In genomic region chr3:184172681-184173373, GRCh38 we compare ENCODE assay signal across 14 cellular contexts. TPM values are rescaled to one million over a fixed set of nuclear protein-coding genes. Genes with fewer than 3 reads are reported as not detected.
DNase-seq lines count a peak whose midpoint lies in the region; ATAC-seq, FAIRE-seq and TF ChIP-seq lines count a peak whose summit lies in the region.
"Had no signal": no experiment of that assay in that cellular context is flagged by ENCODE, and none has a peak within 500 bp of the region (broad histone marks: within the 10 kb centered on the region; RNA-seq: fewer than 3 reads in every experiment).

No MANE protein-coding gene starts in this region.

- TF ChIP-seq EP300 in HepG2 (IDR thresholded peaks at IDR 0.05; ENCODE audit: low read depth in 2 of 2, low read length in 2 of 2) (no peak), HepG2 (CRISPR knock-in tag; IDR thresholded peaks at IDR 0.05; ENCODE audit: borderline replicate concordance) (no peak)

- no peak for TF ChIP-seq CTCF in HepG2 (CRISPR knock-in tag; IDR thresholded peaks at IDR 0.05)
- no peak for TF ChIP-seq CTCF in right lobe of liver (IDR thresholded peaks at IDR 0.05)
- TF ChIP-seq CTCF in brain (conservative IDR thresholded peaks at IDR 0.05) = no peak

- POLR2A ChIA-PET in HepG2 (lab: Yijun Ruan, JAX) = interaction anchor here (0.6 to 1.2 kb wide), 5 partner anchors 12 to 49 kb away, joined by 3 to 5 read pairs (median 4); partner anchors contain the start of gene ABCF3

- H3K4me1 Mint-ChIP-seq in brain = peaks cover 32% of the 10 kb centered on the region

- TF ChIP-seq POLR2A in HepG2 (IDR thresholded peaks at IDR 0.05; ENCODE audit: insufficient read depth in 1 of 2, low read depth in 2 of 2, low read length in 2 of 2) (no peak), right lobe of liver (IDR thresholded peaks at IDR 0.05) (no peak)

- peaks cover 27% of the 10 kb centered on the region for H3K36me3 Mint-ChIP-seq in brain

- H3K27me3 ChIP-seq in HepG2 (ENCODE audit: control insufficient read depth in 1 of 2, insufficient read depth in 2 of 2, low read length in 2 of 2) (no peaks in the 10 kb centered on the region; a peak in 1 of 5 replicates), right lobe of liver (no peaks in the 10 kb centered on the region)

- H3K27ac ChIP-seq in HepG2 (ENCODE audit: extremely low read length, insufficient read depth, low read length) = no peak overlapping the region
- no peak overlapping the region for H3K27ac ChIP-seq in right lobe of liver
- H3K27ac ChIP-seq: PC-9 had no signal

- H3K9me3 Mint-ChIP-seq in brain = peaks cover 0 to 4% (median 0%) of the 10 kb centered on the region in 5 experiments
- H3K9me3 Mint-ChIP-seq: activated naive CD8-positive, alpha-beta T cell treated with anti-CD3 and anti-CD28 coated beads, Interleukin-2, amount 10 ng/mL, durations not matched to agents 7 days and 5 days had no signal

- peaks cover 5% of the 10 kb centered on the region for H3K27me3 Mint-ChIP-seq in brain
- H3K27me3 Mint-ChIP-seq: activated naive CD8-positive, alpha-beta T cell treated with anti-CD3 and anti-CD28 coated beads, Interleukin-2, amount 10 ng/mL, durations not matched to agents 7 days and 5 days had no signal

- no peak for ATAC-seq in HepG2
- no peak for ATAC-seq in right lobe of liver

- H3K79me2 ChIP-seq in HepG2 (ENCODE audit: insufficient read depth, low read length) = peaks cover 23% of the 10 kb centered on the region

- no peak for FAIRE-seq in HepG2 (lab: Jason Lieb, UNC)
- FAIRE-seq: endometrium, G401.6 had no signal

- in situ Hi-C loops in HepG2 (cut with HindIII; ENCODE audit: extremely low pct_ligation_motif_present, low pct_unique_long_range_greater_than_20kb) = no loop called here

- TF ChIP-seq RAD21 in HepG2 (CRISPR knock-in tag; IDR thresholded peaks at IDR 0.05) = no peak

- H3K4me3 Mint-ChIP-seq in brain = peak overlapping the region in 1 of 5 experiments; percentile 15
- H3K4me3 Mint-ChIP-seq: activated naive CD8-positive, alpha-beta T cell treated with anti-CD3 and anti-CD28 coated beads, Interleukin-2, amount 10 ng/mL, durations not matched to agents 7 days and 5 days had no signal

- H3K4me2 ChIP-seq in HepG2 (ENCODE audit: low read depth, low read length) = no peak overlapping the region
- H3K4me2 ChIP-seq: PC-9 had no signal

- no peak overlapping the region for H3K9ac ChIP-seq in HepG2 (ENCODE audit: insufficient read depth, low read depth, low read length)

- H3K4me3 ChIP-seq in HepG2 (replicated peaks in 1 of 3; ENCODE audit: insufficient read depth in 1 of 3, low read depth in 2 of 3, low read length in 3 of 3) (no peak overlapping the region), right lobe of liver (no peak overlapping the region)
- H3K4me3 ChIP-seq: PC-9 had no signal

- peak overlapping the region in 4 of 5 experiments; percentile 12 to 60 (median 36) for H3K27ac Mint-ChIP-seq in brain
- H3K27ac Mint-ChIP-seq: activated naive CD8-positive, alpha-beta T cell treated with anti-CD3 and anti-CD28 coated beads, Interleukin-2, amount 10 ng/mL, durations not matched to agents 7 days and 5 days had no signal

- no peaks in the 10 kb centered on the region; the same call in 1 of the 2 replicates for H4K20me1 ChIP-seq in HepG2 (ENCODE audit: insufficient read depth, low read length)

- DNase-seq in HepG2 (ENCODE audit: low spot score) = no peak
- no peak for DNase-seq in right lobe of liver
- peak; percentile 91 for DNase-seq in iris pigment epithelial cell (ENCODE audit: low read depth)
- DNase-seq in DMS53 treated with DMSO at 0.1 percent for 48 hours (lab: John Stamatoyannopoulos, UW; ENCODE audit: unreplicated experiment) = no peak
- no peak for DNase-seq in NCI-H187 treated with DMSO at 0.1 percent for 48 hours (lab: John Stamatoyannopoulos, UW)
- no peak for DNase-seq in NCI-H146 treated with DMSO at 0.1 percent for 48 hours (lab: John Stamatoyannopoulos, UW; ENCODE audit: unreplicated experiment)
- no peak for DNase-seq in activated effector memory CD4-positive, alpha-beta T cell treated with Interleukin-2 at 50 U/mL for 16 hours
- DNase-seq: activated naive CD8-positive, alpha-beta T cell treated with anti-CD3 and anti-CD28 coated beads, Interleukin-2, amount 10 ng/mL, durations not matched to agents 7 days and 5 days; PC-9; T-helper 9 cell had no signal

- 92% methylated on average over 5 of the region's 5 CpGs for WGBS in HepG2 (ENCODE audit: low lambda C conversion rate)
- 88% methylated on average over 3 of the region's 5 CpGs for WGBS in right lobe of liver (ENCODE audit: insufficient coverage, low coverage, low lambda C conversion rate, missing lambda C conversion rate)

- BruUV-seq in HepG2 (replicated peaks; lab: Mats Ljungman, UMichigan) = TSS peak; percentile 17

- intact Hi-C loops in HepG2 (cut with micrococcal nuclease; ENCODE audit: unreplicated experiment) = no loop called here
- intact Hi-C loops in right lobe of liver (cut with DNase I) = no loop called here

- H3K4me1 ChIP-seq in HepG2 (ENCODE audit: insufficient read depth, low read length) (peaks cover 24% of the 10 kb centered on the region), right lobe of liver (peaks cover 0 to 12% (median 2%) of the 10 kb centered on the region in 4 donors)

- no peak overlapping the region for H2AFZ ChIP-seq in HepG2 (ENCODE audit: low read length)
- H2AFZ ChIP-seq: PC-9 had no signal

- CTCF ChIA-PET in HepG2 (lab: Yijun Ruan, JAX; ENCODE audit: low intra/inter-chr PET ratio, low total read pairs) = no interaction called here

- H3K9me3 ChIP-seq in HepG2 (ENCODE audit: low read length) = no peaks in the 10 kb centered on the region
- H3K9me3 ChIP-seq in right lobe of liver = no peaks in the 10 kb centered on the region

- H3K36me3 ChIP-seq in HepG2 (replicated peaks in 1 of 2; ENCODE audit: control insufficient read depth in 1 of 2, insufficient read depth in 2 of 2, low read length in 2 of 2) (peaks cover 13 to 47% of the 10 kb centered on the region in 2 experiments), right lobe of liver (peaks cover 0 to 33% (median 12%) of the 10 kb centered on the region in 4 donors)

RNA-seq across cellular contexts. Expression of gene AP2M1, which starts 1.8 kb away (rescaled TPM):
- 124 and 126 TPM in 2 replicates for total RNA-seq in HepG2 (2016; rRNA removed; fragmentation: Illumina TruSeq; extraction: Trizol)
- total RNA-seq in HepG2 (2016; cell fraction: cytosol; rRNA removed; fragmentation: Illumina TruSeq; extraction: Trizol; ENCODE audit: low read depth) = 72.2 and 73.9 TPM in 2 replicates
- total RNA-seq in HepG2 (2016; cell fraction: insoluble cytoplasmic fraction; rRNA removed; fragmentation: Illumina TruSeq; extraction: Trizol) = 120 and 132 TPM in 2 replicates
- 105 and 110 TPM in 2 replicates for total RNA-seq in HepG2 (2016; cell fraction: membrane; rRNA removed; fragmentation: Illumina TruSeq; extraction: Trizol)
- 55.3 and 71.0 TPM in 2 replicates for total RNA-seq in HepG2 (2016; cell fraction: nucleus; rRNA removed; fragmentation: Illumina TruSeq; extraction: Trizol)
- 146 and 189 TPM in 2 replicates for polyA plus RNA-seq in HepG2 (2011; rRNA removed)
- 105 and 107 TPM in 2 replicates for polyA plus RNA-seq in HepG2 (2011; cell fraction: cytosol; rRNA removed)
- 190 and 200 TPM in 2 replicates for polyA plus RNA-seq in HepG2 (2011; cell fraction: nucleus; rRNA removed)
- polyA plus RNA-seq in HepG2 (2012) = 119 and 172 TPM in 2 replicates
- 89.6 and 102 TPM in 2 replicates for polyA plus RNA-seq in HepG2 (2016; cell fraction: cytosol; fragmentation: Illumina TruSeq; extraction: Trizol; ENCODE audit: low read depth)
- 155 and 182 TPM in 2 replicates for polyA plus RNA-seq in HepG2 (2016; cell fraction: insoluble cytoplasmic fraction; fragmentation: Illumina TruSeq; extraction: Trizol; ENCODE audit: low read depth)
- polyA plus RNA-seq in HepG2 (2016; cell fraction: membrane; fragmentation: Illumina TruSeq; extraction: Trizol; ENCODE audit: low read depth) = 110 and 116 TPM in 2 replicates
- 139 and 149 TPM in 2 replicates for polyA plus RNA-seq in HepG2 (2016; cell fraction: nucleus; fragmentation: Illumina TruSeq; extraction: Trizol; ENCODE audit: insufficient read depth, low read depth)
- polyA minus RNA-seq in HepG2 (2011; rRNA and poly(A)+ RNA removed; ENCODE audit: low replicate concordance) = 177 and 651 TPM in 2 replicates
- 51.9 and 58.8 TPM in 2 replicates for polyA minus RNA-seq in HepG2 (2011; cell fraction: cytosol; rRNA and poly(A)+ RNA removed)
- polyA minus RNA-seq in HepG2 (2011; cell fraction: nucleus; rRNA and poly(A)+ RNA removed) = 68.9 and 87.9 TPM in 2 replicates
- 100 to 1,000 TPM in 4 of 6 experiments, 10 to 100 TPM in 2; 87.4 to 119 (median 105) TPM for total RNA-seq in right lobe of liver
- 521 TPM for polyA plus RNA-seq in brain (ENCODE audit: insufficient read depth, low read depth, low replicate concordance)

RNA-seq across cellular contexts. Expression of gene ABCF3, which starts 13.2 kb away (rescaled TPM):
- 32.7 and 38.8 TPM in 2 replicates for total RNA-seq in HepG2 (2016; rRNA removed; fragmentation: Illumina TruSeq; extraction: Trizol)
- total RNA-seq in HepG2 (2016; cell fraction: cytosol; rRNA removed; fragmentation: Illumina TruSeq; extraction: Trizol; ENCODE audit: low read depth) = 7.0 and 8.6 TPM in 2 replicates
- 30.5 and 38.2 TPM in 2 replicates for total RNA-seq in HepG2 (2016; cell fraction: insoluble cytoplasmic fraction; rRNA removed; fragmentation: Illumina TruSeq; extraction: Trizol)
- 9.7 and 13.0 TPM in 2 replicates for total RNA-seq in HepG2 (2016; cell fraction: membrane; rRNA removed; fragmentation: Illumina TruSeq; extraction: Trizol)
- 31.0 and 40.0 TPM in 2 replicates for total RNA-seq in HepG2 (2016; cell fraction: nucleus; rRNA removed; fragmentation: Illumina TruSeq; extraction: Trizol)
- 46.5 and 48.2 TPM in 2 replicates for polyA plus RNA-seq in HepG2 (2011; rRNA removed)
- 30.2 and 39.9 TPM in 2 replicates for polyA plus RNA-seq in HepG2 (2011; cell fraction: cytosol; rRNA removed)
- polyA plus RNA-seq in HepG2 (2011; cell fraction: nucleus; rRNA removed) = 164 and 188 TPM in 2 replicates
- polyA plus RNA-seq in HepG2 (2012) = 28.3 and 31.4 TPM in 2 replicates
- 4.3 TPM in 2 replicates for polyA plus RNA-seq in HepG2 (2016; cell fraction: cytosol; fragmentation: Illumina TruSeq; extraction: Trizol; ENCODE audit: low read depth)
- polyA plus RNA-seq in HepG2 (2016; cell fraction: insoluble cytoplasmic fraction; fragmentation: Illumina TruSeq; extraction: Trizol; ENCODE audit: low read depth) = 30.4 and 34.2 TPM in 2 replicates
- 5.7 and 8.3 TPM in 2 replicates for polyA plus RNA-seq in HepG2 (2016; cell fraction: membrane; fragmentation: Illumina TruSeq; extraction: Trizol; ENCODE audit: low read depth)
- polyA plus RNA-seq in HepG2 (2016; cell fraction: nucleus; fragmentation: Illumina TruSeq; extraction: Trizol; ENCODE audit: insufficient read depth, low read depth) = 92.9 and 103 TPM in 2 replicates
- 79.8 and 202 TPM in 2 replicates for polyA minus RNA-seq in HepG2 (2011; rRNA and poly(A)+ RNA removed; ENCODE audit: low replicate concordance)
- 25.1 and 28.6 TPM in 2 replicates for polyA minus RNA-seq in HepG2 (2011; cell fraction: cytosol; rRNA and poly(A)+ RNA removed)
- polyA minus RNA-seq in HepG2 (2011; cell fraction: nucleus; rRNA and poly(A)+ RNA removed) = 71.1 and 80.3 TPM in 2 replicates
- 10 to 100 TPM; 33.7 to 40.6 (median 38.5) TPM for total RNA-seq in right lobe of liver
- polyA plus RNA-seq in brain (ENCODE audit: insufficient read depth, low read depth, low replicate concordance) = 44.2 TPM

RNA-seq across cellular contexts. Expression of gene DVL3, which starts 17.6 kb away (rescaled TPM):
- total RNA-seq in HepG2 (2016; rRNA removed; fragmentation: Illumina TruSeq; extraction: Trizol) = 25.4 and 29.0 TPM in 2 replicates
- total RNA-seq in HepG2 (2016; cell fraction: cytosol; rRNA removed; fragmentation: Illumina TruSeq; extraction: Trizol; ENCODE audit: low read depth) = 23.8 and 24.8 TPM in 2 replicates
- total RNA-seq in HepG2 (2016; cell fraction: insoluble cytoplasmic fraction; rRNA removed; fragmentation: Illumina TruSeq; extraction: Trizol) = 20.5 and 27.5 TPM in 2 replicates
- 52.6 and 55.8 TPM in 2 replicates for total RNA-seq in HepG2 (2016; cell fraction: membrane; rRNA removed; fragmentation: Illumina TruSeq; extraction: Trizol)
- 28.8 and 35.1 TPM in 2 replicates for total RNA-seq in HepG2 (2016; cell fraction: nucleus; rRNA removed; fragmentation: Illumina TruSeq; extraction: Trizol)
- 36.1 and 42.9 TPM in 2 replicates for polyA plus RNA-seq in HepG2 (2011; rRNA removed)
- 18.8 and 21.5 TPM in 2 replicates for polyA plus RNA-seq in HepG2 (2011; cell fraction: cytosol; rRNA removed)
- 166 and 190 TPM in 2 replicates for polyA plus RNA-seq in HepG2 (2011; cell fraction: nucleus; rRNA removed)
- 37.1 and 38.4 TPM in 2 replicates for polyA plus RNA-seq in HepG2 (2012)
- 40.0 and 43.8 TPM in 2 replicates for polyA plus RNA-seq in HepG2 (2016; cell fraction: cytosol; fragmentation: Illumina TruSeq; extraction: Trizol; ENCODE audit: low read depth)
- 28.4 and 42.1 TPM in 2 replicates for polyA plus RNA-seq in HepG2 (2016; cell fraction: insoluble cytoplasmic fraction; fragmentation: Illumina TruSeq; extraction: Trizol; ENCODE audit: low read depth)
- 59.8 and 69.8 TPM in 2 replicates for polyA plus RNA-seq in HepG2 (2016; cell fraction: membrane; fragmentation: Illumina TruSeq; extraction: Trizol; ENCODE audit: low read depth)
- polyA plus RNA-seq in HepG2 (2016; cell fraction: nucleus; fragmentation: Illumina TruSeq; extraction: Trizol; ENCODE audit: insufficient read depth, low read depth) = 134 and 135 TPM in 2 replicates
- 62.6 and 62.7 TPM in 2 replicates for polyA minus RNA-seq in HepG2 (2011; rRNA and poly(A)+ RNA removed; ENCODE audit: low replicate concordance)
- 24.4 and 29.1 TPM in 2 replicates for polyA minus RNA-seq in HepG2 (2011; cell fraction: cytosol; rRNA and poly(A)+ RNA removed)
- polyA minus RNA-seq in HepG2 (2011; cell fraction: nucleus; rRNA and poly(A)+ RNA removed) = 50.5 and 58.6 TPM in 2 replicates
- 10 to 100 TPM; 18.9 to 28.1 (median 21.8) TPM for total RNA-seq in right lobe of liver
- 119 TPM for polyA plus RNA-seq in brain (ENCODE audit: insufficient read depth, low read depth, low replicate concordance)

RNA-seq across cellular contexts. Expression of gene EIF2B5, which starts 37.7 kb away (rescaled TPM):
- 60.2 and 60.3 TPM in 2 replicates for total RNA-seq in HepG2 (2016; rRNA removed; fragmentation: Illumina TruSeq; extraction: Trizol)
- total RNA-seq in HepG2 (2016; cell fraction: cytosol; rRNA removed; fragmentation: Illumina TruSeq; extraction: Trizol; ENCODE audit: low read depth) = 13.3 and 14.4 TPM in 2 replicates
- total RNA-seq in HepG2 (2016; cell fraction: insoluble cytoplasmic fraction; rRNA removed; fragmentation: Illumina TruSeq; extraction: Trizol) = 56.4 and 59.3 TPM in 2 replicates
- total RNA-seq in HepG2 (2016; cell fraction: membrane; rRNA removed; fragmentation: Illumina TruSeq; extraction: Trizol) = 25.4 and 30.0 TPM in 2 replicates
- 46.2 and 46.9 TPM in 2 replicates for total RNA-seq in HepG2 (2016; cell fraction: nucleus; rRNA removed; fragmentation: Illumina TruSeq; extraction: Trizol)
- 38.4 and 42.2 TPM in 2 replicates for polyA plus RNA-seq in HepG2 (2011; rRNA removed)
- 31.2 and 31.6 TPM in 2 replicates for polyA plus RNA-seq in HepG2 (2011; cell fraction: cytosol; rRNA removed)
- polyA plus RNA-seq in HepG2 (2011; cell fraction: nucleus; rRNA removed) = 105 and 110 TPM in 2 replicates
- polyA plus RNA-seq in HepG2 (2012) = 31.8 and 34.3 TPM in 2 replicates
- polyA plus RNA-seq in HepG2 (2016; cell fraction: cytosol; fragmentation: Illumina TruSeq; extraction: Trizol; ENCODE audit: low read depth) = 12.5 and 14.4 TPM in 2 replicates
- polyA plus RNA-seq in HepG2 (2016; cell fraction: insoluble cytoplasmic fraction; fragmentation: Illumina TruSeq; extraction: Trizol; ENCODE audit: low read depth) = 49.2 and 49.4 TPM in 2 replicates
- polyA plus RNA-seq in HepG2 (2016; cell fraction: membrane; fragmentation: Illumina TruSeq; extraction: Trizol; ENCODE audit: low read depth) = 17.8 and 21.2 TPM in 2 replicates
- 79.9 and 81.6 TPM in 2 replicates for polyA plus RNA-seq in HepG2 (2016; cell fraction: nucleus; fragmentation: Illumina TruSeq; extraction: Trizol; ENCODE audit: insufficient read depth, low read depth)
- 63.6 and 87.1 TPM in 2 replicates for polyA minus RNA-seq in HepG2 (2011; rRNA and poly(A)+ RNA removed; ENCODE audit: low replicate concordance)
- polyA minus RNA-seq in HepG2 (2011; cell fraction: cytosol; rRNA and poly(A)+ RNA removed) = 14.2 and 16.3 TPM in 2 replicates
- 53.6 and 66.0 TPM in 2 replicates for polyA minus RNA-seq in HepG2 (2011; cell fraction: nucleus; rRNA and poly(A)+ RNA removed)
- total RNA-seq in right lobe of liver = 10 to 100 TPM; 16.7 to 25.6 (median 20.5) TPM
- 43.7 TPM for polyA plus RNA-seq in brain (ENCODE audit: insufficient read depth, low read depth, low replicate concordance)

RNA-seq across cellular contexts. Expression of gene VWA5B2, which starts 56.6 kb away (rescaled TPM):
- total RNA-seq in HepG2 (2016; rRNA removed; fragmentation: Illumina TruSeq; extraction: Trizol) (0.04 TPM in 1 of 2 replicates, not detected in the other), right lobe of liver (under 1 TPM in 3 of 6 experiments, not detected in 3; 0.21 to 0.59 (median 0.25) TPM)
- not detected in 2 replicates for total RNA-seq in HepG2 (2016; cell fraction: cytosol; rRNA removed; fragmentation: Illumina TruSeq; extraction: Trizol; ENCODE audit: low read depth)
- total RNA-seq in HepG2 (2016; cell fraction: insoluble cytoplasmic fraction; rRNA removed; fragmentation: Illumina TruSeq; extraction: Trizol) = 0.06 TPM in 1 of 2 replicates, not detected in the other
- not detected in 2 replicates for total RNA-seq in HepG2 (2016; cell fraction: membrane; rRNA removed; fragmentation: Illumina TruSeq; extraction: Trizol)
- total RNA-seq in HepG2 (2016; cell fraction: nucleus; rRNA removed; fragmentation: Illumina TruSeq; extraction: Trizol) = 0.25 TPM in 1 of 2 replicates, not detected in the other
- polyA plus RNA-seq in HepG2 (2011; rRNA removed) (0.03 and 0.04 TPM in 2 replicates), brain (ENCODE audit: insufficient read depth, low read depth, low replicate concordance) (8.0 TPM)
- not detected in 2 replicates for polyA plus RNA-seq in HepG2 (2011; cell fraction: cytosol; rRNA removed)
- polyA plus RNA-seq in HepG2 (2011; cell fraction: nucleus; rRNA removed) = 0.26 and 0.50 TPM in 2 replicates
- 0.13 TPM in 1 of 2 replicates, not detected in the other for polyA plus RNA-seq in HepG2 (2012)
- not detected in 2 replicates for polyA plus RNA-seq in HepG2 (2016; cell fraction: cytosol; fragmentation: Illumina TruSeq; extraction: Trizol; ENCODE audit: low read depth)
- polyA plus RNA-seq in HepG2 (2016; cell fraction: insoluble cytoplasmic fraction; fragmentation: Illumina TruSeq; extraction: Trizol; ENCODE audit: low read depth) = 0.07 TPM in 1 of 2 replicates, not detected in the other
- not detected in 2 replicates for polyA plus RNA-seq in HepG2 (2016; cell fraction: membrane; fragmentation: Illumina TruSeq; extraction: Trizol; ENCODE audit: low read depth)
- 0.18 and 0.64 TPM in 2 replicates for polyA plus RNA-seq in HepG2 (2016; cell fraction: nucleus; fragmentation: Illumina TruSeq; extraction: Trizol; ENCODE audit: insufficient read depth, low read depth)
- polyA minus RNA-seq in HepG2 (2011; rRNA and poly(A)+ RNA removed; ENCODE audit: low replicate concordance) = 0.48 and 0.87 TPM in 2 replicates
- polyA minus RNA-seq in HepG2 (2011; cell fraction: cytosol; rRNA and poly(A)+ RNA removed) = not detected in 2 replicates
- polyA minus RNA-seq in HepG2 (2011; cell fraction: nucleus; rRNA and poly(A)+ RNA removed) = not detected in 2 replicates
- total RNA-seq: ureter had no signal
